11 cellular contexts compared by ENCODE assay signal in the genomic region with DNA sequence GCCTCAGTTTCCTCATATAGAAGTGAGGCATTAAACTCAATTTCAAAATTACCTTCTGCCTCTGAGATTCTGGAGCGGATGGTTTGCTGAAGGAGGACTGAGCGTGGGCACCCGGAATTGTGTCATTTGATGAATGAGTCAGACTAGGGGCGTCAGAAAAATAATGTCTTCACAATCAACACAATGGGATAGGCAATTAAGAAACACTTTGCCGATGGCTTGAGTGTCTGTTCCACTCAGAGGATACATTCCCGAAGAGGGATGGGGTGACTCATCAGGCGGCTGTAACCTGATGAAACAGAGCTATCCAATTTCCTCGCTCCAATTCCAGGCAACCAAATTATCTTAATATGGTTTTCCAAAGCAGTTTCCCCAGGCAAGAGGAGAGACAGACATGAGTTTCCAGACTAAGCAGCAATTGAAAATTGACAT. TPM values are rescaled to one million over a fixed set of nuclear protein-coding genes. Genes with fewer than 3 reads are reported as not detected.
DNase-seq lines count a peak whose midpoint lies in the region; ATAC-seq, FAIRE-seq and TF ChIP-seq lines count a peak whose summit lies in the region.
"Had no signal": no experiment of that assay in that cellular context is flagged by ENCODE, and none has a peak within 500 bp of the region (broad histone marks: within the 10 kb centered on the region; RNA-seq: fewer than 3 reads in every experiment).

No MANE protein-coding gene starts in this region.

- no peaks in the 10 kb centered on the region for H4K20me1 ChIP-seq in keratinocyte (ENCODE audit: control insufficient read depth, extremely low read depth, insufficient read depth, low read length)

- H3K4me1 ChIP-seq in keratinocyte (ENCODE audit: control insufficient read depth, extremely low read depth, insufficient read depth, low read length) = peaks cover 23% of the 10 kb centered on the region

- H3K36me3 ChIP-seq in keratinocyte (ENCODE audit: control insufficient read depth in 2 of 2, extremely low read depth in 1 of 2, insufficient read depth in 2 of 2, low read length in 2 of 2) = no peaks in the 10 kb centered on the region
- H3K36me3 ChIP-seq: ovary had no signal

- dilution Hi-C loops in keratinocyte (cut with MboI; ENCODE audit: extremely low pct_ligation_motif_present, low sequenced_read_pairs) = no loop called here

- H3K9ac ChIP-seq in keratinocyte (ENCODE audit: control insufficient read depth, extremely low read depth, insufficient read depth, low read length) = no peak overlapping the region

- no peaks in the 10 kb centered on the region for H3K9me1 ChIP-seq in keratinocyte (ENCODE audit: control insufficient read depth, extremely low read depth, insufficient read depth, low read length)

- no peak overlapping the region for H3K4me3 ChIP-seq in keratinocyte (ENCODE audit: control insufficient read depth in 2 of 3, extremely low read depth in 1 of 3, insufficient read depth in 2 of 3, low read depth in 1 of 3, low read length in 3 of 3)
- H3K4me3 ChIP-seq: ovary had no signal

- no peak overlapping the region for H2AFZ ChIP-seq in keratinocyte (ENCODE audit: control insufficient read depth, low read length)

- TF ChIP-seq CTCF in keratinocyte (optimal IDR thresholded peaks at IDR 0.05 in 1 of 3, IDR thresholded peaks at IDR 0.05 in 1 of 3, conservative IDR thresholded peaks at IDR 0.05 in 1 of 3; ENCODE audit: extremely low read depth in 1 of 3, insufficient read depth in 2 of 3, low read length in 3 of 3) = no peak

- peak; percentile 74 for FAIRE-seq in TTC549 (lab: Jason Lieb, UNC)
- peak; percentile 67 for FAIRE-seq in keratinocyte (lab: Jason Lieb, UNC)

- ATAC-seq in GM18909 (IDR thresholded peaks at IDR 0.05; ENCODE audit: poor library complexity, unreplicated experiment) (no peak), HG02759 (IDR thresholded peaks at IDR 0.05; ENCODE audit: unreplicated experiment) (no peak), GM21390 (IDR thresholded peaks at IDR 0.05; ENCODE audit: unreplicated experiment) (no peak)
- ATAC-seq: stimulated activated naive CD8-positive, alpha-beta T cell treated with anti-CD3 and anti-CD28 coated beads, Interleukin-15, amount 100 ng/mL, for 72 hours had no signal

- H3K27ac ChIP-seq in keratinocyte (ENCODE audit: control insufficient read depth, insufficient read depth, low read length) = peak overlapping the region; percentile 31
- H3K27ac ChIP-seq: ovary had no signal

- no peaks in the 10 kb centered on the region for H3K9me3 ChIP-seq in keratinocyte (ENCODE audit: control insufficient read depth, low read depth, low read length)
- H3K9me3 ChIP-seq: ovary had no signal

- no peaks in the 10 kb centered on the region for H3K27me3 ChIP-seq in keratinocyte (ENCODE audit: control insufficient read depth, extremely low read depth, insufficient read depth, low read length)
- H3K27me3 ChIP-seq: ovary had no signal

- DNase-seq in COR-L47 (lab: John Stamatoyannopoulos, UW) (peak; percentile 40), NCI-H128 (lab: John Stamatoyannopoulos, UW; ENCODE audit: unreplicated experiment) (peak; percentile 26), keratinocyte (ENCODE audit: low read depth, low spot score) (no peak), globus pallidus (ENCODE audit: low spot score) (no peak)
- DNase-seq: NCI-H82; stimulated activated naive CD8-positive, alpha-beta T cell treated with anti-CD3 and anti-CD28 coated beads, Interleukin-15, amount 100 ng/mL, for 72 hours had no signal

- H3K4me2 ChIP-seq in keratinocyte (ENCODE audit: control insufficient read depth, extremely low read depth, insufficient read depth, low read depth, low read length) = peak overlapping the region; percentile 39

- H3K79me2 ChIP-seq in keratinocyte (ENCODE audit: control insufficient read depth, insufficient read depth, low read length) = no peaks in the 10 kb centered on the region

RNA-seq across cellular contexts. Expression of a gene that starts 1.2 kb away (rescaled TPM):
- 0.02 to 0.37 TPM (median 0.03 TPM) in 3 replicates for polyA plus RNA-seq in keratinocyte
- 0.26 TPM for polyA plus RNA-seq in keratinocyte (2011; ENCODE audit: low read depth)
- polyA plus RNA-seq in keratinocyte (2011; cell fraction: cytosol; rRNA removed) = 0.03 and 0.09 TPM in 2 replicates
- 0.09 TPM in 1 of 2 replicates, not detected in the other for polyA plus RNA-seq in keratinocyte (2011; cell fraction: nucleus; rRNA removed)
- 0.17 and 0.18 TPM in 2 replicates for polyA plus RNA-seq in keratinocyte (2012; ENCODE audit: low replicate concordance)
- 0.16 to 0.20 TPM in 2 of 3 replicates, not detected in the other for polyA minus RNA-seq in keratinocyte
- polyA minus RNA-seq in keratinocyte (2011; cell fraction: cytosol; rRNA and poly(A)+ RNA removed) = not detected
- 0.23 TPM in 1 of 2 replicates, not detected in the other for polyA minus RNA-seq in keratinocyte (2011; cell fraction: nucleus; rRNA and poly(A)+ RNA removed)
- polyA plus RNA-seq: ovary had no signal

Comparison
In these comparisons a context has a peak if more than half of its experiments do, and no peak if none do; other contexts are left out.
1. DNase-seq: peak in COR-L47 (single experiment) and NCI-H128 (single experiment); none in keratinocyte (single experiment) and globus pallidus (single experiment).